Comparison of ENCODE assay signal across 23 cellular contexts in genomic region chr2:2121887-2122286, GRCh38.
"Had no signal": no experiment of that assay in that cellular context is flagged by ENCODE, and none has a peak within 500 bp of the region (broad histone marks: within the 10 kb centered on the region; RNA-seq: fewer than 3 reads in every experiment).

No MANE protein-coding gene starts in this region.

- DNase-seq: activated CD4-positive, alpha-beta T cell treated with anti-CD3 and anti-CD28 coated beads for 36 hours; activated CD4-positive, alpha-beta T cell treated with anti-CD3 and anti-CD28 coated beads, Interleukin-2, amount 10 ng/mL, durations not matched to agents 7 days and 5 days; activated CD4-positive, alpha-beta T cell treated with anti-CD3 and anti-CD28 coated beads, Interleukin-2, amount 50 U/mL, for 48 hours; activated CD8-positive, alpha-beta T cell treated with anti-CD3 and anti-CD28 coated beads, Interleukin-2, amount 10 ng/mL, durations not matched to agents 7 days and 5 days; activated gamma-delta T cell; activated naive CD4-positive, alpha-beta T cell treated with Interleukin-2 at 50 U/mL for 16 hours; activated naive CD8-positive, alpha-beta T cell treated with anti-CD3 and anti-CD28 coated beads for 36 hours; activated T-cell treated with anti-CD3 and anti-CD28 coated beads, Interleukin-2, amount 50 U/mL, for 24 hours; Kasumi-1; KG1; MG63; NCI-H1048; NCI-H1105 treated with DMSO at 0.1 percent for 48 hours; NCI-H1436; NCI-H1694; NCI-H1930; NCI-H2081 treated with DMSO at 0.1 percent for 48 hours; NCI-H345; NCI-H524 treated with DMSO at 0.1 percent for 48 hours; SHP77; SJCRH30 had no signal

- H3K4me3 Mint-ChIP-seq: activated CD4-positive, alpha-beta T cell treated with anti-CD3 and anti-CD28 coated beads for 36 hours; activated CD4-positive, alpha-beta T cell treated with anti-CD3 and anti-CD28 coated beads, Interleukin-2, amount 10 ng/mL, durations not matched to agents 7 days and 5 days; activated CD8-positive, alpha-beta T cell treated with anti-CD3 and anti-CD28 coated beads, Interleukin-2, amount 10 ng/mL, durations not matched to agents 7 days and 5 days; activated naive CD8-positive, alpha-beta T cell treated with anti-CD3 and anti-CD28 coated beads for 36 hours; activated T-cell treated with anti-CD3 and anti-CD28 coated beads, Interleukin-2, amount 50 U/mL, for 24 hours; T-helper 2 cell treated with Interferon-gamma antibody and Interleukin-4, amounts not matched to agents 5 μg/mL and 100 μg/mL, for 36 hours had no signal

- H3K36me3 Mint-ChIP-seq: activated naive CD8-positive, alpha-beta T cell treated with anti-CD3 and anti-CD28 coated beads for 36 hours had no signal

- H3K9me3 Mint-ChIP-seq: activated CD4-positive, alpha-beta T cell treated with anti-CD3 and anti-CD28 coated beads, Interleukin-2, amount 10 ng/mL, durations not matched to agents 7 days and 5 days; activated naive CD8-positive, alpha-beta T cell treated with anti-CD3 and anti-CD28 coated beads for 36 hours; activated T-cell treated with anti-CD3 and anti-CD28 coated beads, Interleukin-2, amount 50 U/mL, for 24 hours; activated T-helper 2 cell treated with anti-CD3 and anti-CD28 coated beads, Interferon-gamma antibody, Interleukin-2, Interleukin-4, amounts not matched to agents 10 μg/mL and 5 μg/mL and 100 μg/mL, durations not matched to agents 14 hours and 24 hours and 36 hours; T-helper 2 cell treated with Interferon-gamma antibody and Interleukin-4, amounts not matched to agents 5 μg/mL and 100 μg/mL, for 36 hours had no signal

- H3K27me3 Mint-ChIP-seq: activated CD4-positive, alpha-beta T cell treated with anti-CD3 and anti-CD28 coated beads for 36 hours; activated CD4-positive, alpha-beta T cell treated with anti-CD3 and anti-CD28 coated beads, Interleukin-2, amount 10 ng/mL, durations not matched to agents 7 days and 5 days had no signal

- H3K27ac Mint-ChIP-seq: activated CD4-positive, alpha-beta T cell treated with anti-CD3 and anti-CD28 coated beads for 36 hours; activated CD4-positive, alpha-beta T cell treated with anti-CD3 and anti-CD28 coated beads, Interleukin-2, amount 10 ng/mL, durations not matched to agents 7 days and 5 days; activated CD8-positive, alpha-beta T cell treated with anti-CD3 and anti-CD28 coated beads, Interleukin-2, amount 10 ng/mL, durations not matched to agents 7 days and 5 days; activated naive CD8-positive, alpha-beta T cell treated with anti-CD3 and anti-CD28 coated beads for 36 hours; activated T-cell treated with anti-CD3 and anti-CD28 coated beads, Interleukin-2, amount 50 U/mL, for 24 hours; activated T-helper 2 cell treated with anti-CD3 and anti-CD28 coated beads, Interferon-gamma antibody, Interleukin-2, Interleukin-4, amounts not matched to agents 10 μg/mL and 5 μg/mL and 100 μg/mL, durations not matched to agents 14 hours and 24 hours and 36 hours; T-helper 2 cell treated with Interferon-gamma antibody and Interleukin-4, amounts not matched to agents 5 μg/mL and 100 μg/mL, for 36 hours had no signal

- ATAC-seq: activated CD4-positive, alpha-beta T cell treated with anti-CD3 and anti-CD28 coated beads for 36 hours; activated CD8-positive, alpha-beta T cell treated with anti-CD3 and anti-CD28 coated beads, Interleukin-2, amount 10 ng/mL, durations not matched to agents 7 days and 5 days had no signal

- H3K4me1 Mint-ChIP-seq: activated naive CD8-positive, alpha-beta T cell treated with anti-CD3 and anti-CD28 coated beads for 36 hours had no signal
